In the genomic region with DNA sequence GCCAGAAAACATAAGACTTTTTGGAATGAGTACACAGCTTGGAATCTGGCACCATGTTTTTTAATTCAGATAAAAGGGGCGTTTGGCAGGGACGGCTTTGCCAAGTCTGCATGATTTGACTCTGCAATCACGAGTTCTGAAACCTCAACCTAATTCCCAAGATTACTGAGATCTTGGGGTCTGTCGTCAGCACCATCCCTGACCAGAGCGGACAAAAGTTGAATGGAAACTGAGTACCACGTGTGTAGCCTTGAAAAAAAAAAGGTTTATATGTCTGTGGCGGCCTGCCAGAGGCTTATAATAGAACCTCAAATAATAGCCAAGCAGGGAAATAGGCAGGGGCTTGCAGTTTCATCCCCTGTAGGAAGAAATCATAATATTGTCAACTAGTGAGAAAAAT, we compare ENCODE assay signal across 14 cellular contexts.
DNase-seq lines count a peak whose midpoint lies in the region; ATAC-seq and TF ChIP-seq lines count a peak whose summit lies in the region.
"Had no signal": no experiment of that assay in that cellular context is flagged by ENCODE, and none has a peak within 500 bp of the region (broad histone marks: within the 10 kb centered on the region; RNA-seq: fewer than 3 reads in every experiment).

No MANE protein-coding gene starts in this region.

- no peak for TF ChIP-seq CTCF in AG09309 (IDR thresholded peaks at IDR 0.05; ENCODE audit: control insufficient read depth, insufficient read depth, low read depth, low read length, missing control alignments)
- TF ChIP-seq CTCF in omental fat pad (IDR thresholded peaks at IDR 0.05): no peak

- ATAC-seq in omental fat pad (ENCODE audit: low FRiP score): peak; percentile 76
- no peak for ATAC-seq in HG02759 (IDR thresholded peaks at IDR 0.05; ENCODE audit: unreplicated experiment)

- peak; percentile 71 for DNase-seq in AG09309 (ENCODE audit: low read depth)
- peak; percentile 52 for DNase-seq in NCI-H1105 treated with DMSO at 0.1 percent for 48 hours (lab: John Stamatoyannopoulos, UW)
- DNase-seq in fibroblast of gingiva (ENCODE audit: low read depth): peak; percentile 79
- no peak for DNase-seq in omental fat pad (ENCODE audit: low spot score)
- no peak for DNase-seq in Kasumi-1 (lab: John Stamatoyannopoulos, UW)
- no peak for DNase-seq in occipital lobe (lab: John Stamatoyannopoulos, UW)
- no peak for DNase-seq in HuH-7 (ENCODE audit: low spot score)
- DNase-seq: activated naive CD4-positive, alpha-beta T cell treated with Interleukin-2 at 50 U/mL for 16 hours; CD4-positive, CD25-positive, alpha-beta regulatory T cell; effector CD4-positive, alpha-beta T cell; NCI-H748 treated with DMSO at 0.1 percent for 48 hours; stimulated activated CD4-positive, alpha-beta T cell treated with anti-CD3 and anti-CD28 coated beads, Interleukin-4, amount 100 ng/mL, for 1 hour had no signal

- no peak overlapping the region for H3K4me3 ChIP-seq in AG09309 (ENCODE audit: control insufficient read depth, low read depth, low read length)
- H3K4me3 ChIP-seq: neural progenitor cell had no signal

Comparison
In these comparisons a context has a peak if more than half of its experiments do, and no peak if none do; other contexts are left out.
1. DNase-seq: peak in AG09309 (single experiment), NCI-H1105 treated with DMSO at 0.1 percent for 48 hours (single experiment) and fibroblast of gingiva (single experiment); none in omental fat pad (single experiment), Kasumi-1 (0 of 2), occipital lobe (single experiment) and HuH-7 (single experiment).